Comparison of ENCODE assay signal across 1 cellular context in the genomic region with DNA sequence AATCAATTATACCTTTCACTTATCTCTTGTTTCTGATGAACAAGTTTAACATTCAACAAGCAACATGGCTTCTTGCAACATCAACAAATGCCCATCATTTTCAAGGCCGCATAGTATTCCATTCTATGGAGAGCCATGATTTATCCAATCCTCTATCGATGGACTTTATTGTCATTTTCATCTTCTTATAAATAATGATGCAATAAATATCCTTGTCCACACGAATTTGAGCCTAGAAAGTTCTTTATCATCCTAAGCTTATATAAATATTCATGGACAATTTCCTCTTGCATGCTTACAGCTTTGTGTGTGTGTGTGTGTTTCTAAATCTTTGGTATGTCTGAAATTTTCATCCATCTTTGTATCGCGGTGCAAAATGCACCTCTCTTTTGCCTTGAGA.
TF ChIP-seq lines count a peak whose summit lies in the region.

No MANE protein-coding gene starts in this region.

TF ChIP-seq in HEK293, 187 proteins besides CTCF, POLR2A, EP300 and RAD21 (continued from another document):
- TF ChIP-seq, protein P1, sequence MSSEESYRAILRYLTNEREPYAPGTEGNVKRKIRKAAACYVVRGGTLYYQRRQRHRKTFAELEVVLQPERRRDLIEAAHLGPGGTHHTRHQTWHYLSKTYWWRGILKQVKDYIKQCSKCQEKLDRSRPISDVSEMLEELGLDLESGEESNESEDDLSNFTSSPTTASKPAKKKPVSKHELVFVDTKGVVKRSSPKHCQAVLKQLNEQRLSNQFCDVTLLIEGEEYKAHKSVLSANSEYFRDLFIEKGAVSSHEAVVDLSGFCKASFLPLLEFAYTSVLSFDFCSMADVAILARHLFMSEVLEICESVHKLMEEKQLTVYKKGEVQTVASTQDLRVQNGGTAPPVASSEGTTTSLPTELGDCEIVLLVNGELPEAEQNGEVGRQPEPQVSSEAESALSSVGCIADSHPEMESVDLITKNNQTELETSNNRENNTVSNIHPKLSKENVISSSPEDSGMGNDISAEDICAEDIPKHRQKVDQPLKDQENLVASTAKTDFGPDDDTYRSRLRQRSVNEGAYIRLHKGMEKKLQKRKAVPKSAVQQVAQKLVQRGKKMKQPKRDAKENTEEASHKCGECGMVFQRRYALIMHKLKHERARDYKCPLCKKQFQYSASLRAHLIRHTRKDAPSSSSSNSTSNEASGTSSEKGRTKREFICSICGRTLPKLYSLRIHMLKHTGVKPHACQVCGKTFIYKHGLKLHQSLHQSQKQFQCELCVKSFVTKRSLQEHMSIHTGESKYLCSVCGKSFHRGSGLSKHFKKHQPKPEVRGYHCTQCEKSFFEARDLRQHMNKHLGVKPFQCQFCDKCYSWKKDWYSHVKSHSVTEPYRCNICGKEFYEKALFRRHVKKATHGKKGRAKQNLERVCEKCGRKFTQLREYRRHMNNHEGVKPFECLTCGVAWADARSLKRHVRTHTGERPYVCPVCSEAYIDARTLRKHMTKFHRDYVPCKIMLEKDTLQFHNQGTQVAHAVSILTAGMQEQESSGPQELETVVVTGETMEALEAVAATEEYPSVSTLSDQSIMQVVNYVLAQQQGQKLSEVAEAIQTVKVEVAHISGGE (tag by site-specific recombination; conservative IDR thresholded peaks at IDR 0.05; ENCODE audit: low read depth): no peak
- peak; percentile 74 for TF ChIP-seq ZNF146 (tag by site-specific recombination; IDR thresholded peaks at IDR 0.05)
- TF ChIP-seq, protein P2, sequence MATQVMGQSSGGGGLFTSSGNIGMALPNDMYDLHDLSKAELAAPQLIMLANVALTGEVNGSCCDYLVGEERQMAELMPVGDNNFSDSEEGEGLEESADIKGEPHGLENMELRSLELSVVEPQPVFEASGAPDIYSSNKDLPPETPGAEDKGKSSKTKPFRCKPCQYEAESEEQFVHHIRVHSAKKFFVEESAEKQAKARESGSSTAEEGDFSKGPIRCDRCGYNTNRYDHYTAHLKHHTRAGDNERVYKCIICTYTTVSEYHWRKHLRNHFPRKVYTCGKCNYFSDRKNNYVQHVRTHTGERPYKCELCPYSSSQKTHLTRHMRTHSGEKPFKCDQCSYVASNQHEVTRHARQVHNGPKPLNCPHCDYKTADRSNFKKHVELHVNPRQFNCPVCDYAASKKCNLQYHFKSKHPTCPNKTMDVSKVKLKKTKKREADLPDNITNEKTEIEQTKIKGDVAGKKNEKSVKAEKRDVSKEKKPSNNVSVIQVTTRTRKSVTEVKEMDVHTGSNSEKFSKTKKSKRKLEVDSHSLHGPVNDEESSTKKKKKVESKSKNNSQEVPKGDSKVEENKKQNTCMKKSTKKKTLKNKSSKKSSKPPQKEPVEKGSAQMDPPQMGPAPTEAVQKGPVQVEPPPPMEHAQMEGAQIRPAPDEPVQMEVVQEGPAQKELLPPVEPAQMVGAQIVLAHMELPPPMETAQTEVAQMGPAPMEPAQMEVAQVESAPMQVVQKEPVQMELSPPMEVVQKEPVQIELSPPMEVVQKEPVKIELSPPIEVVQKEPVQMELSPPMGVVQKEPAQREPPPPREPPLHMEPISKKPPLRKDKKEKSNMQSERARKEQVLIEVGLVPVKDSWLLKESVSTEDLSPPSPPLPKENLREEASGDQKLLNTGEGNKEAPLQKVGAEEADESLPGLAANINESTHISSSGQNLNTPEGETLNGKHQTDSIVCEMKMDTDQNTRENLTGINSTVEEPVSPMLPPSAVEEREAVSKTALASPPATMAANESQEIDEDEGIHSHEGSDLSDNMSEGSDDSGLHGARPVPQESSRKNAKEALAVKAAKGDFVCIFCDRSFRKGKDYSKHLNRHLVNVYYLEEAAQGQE (tag by site-specific recombination; IDR thresholded peaks at IDR 0.05): no peak
- no peak for TF ChIP-seq ZNF112 (tag by site-specific recombination; IDR thresholded peaks at IDR 0.05)
- TF ChIP-seq, protein P3, sequence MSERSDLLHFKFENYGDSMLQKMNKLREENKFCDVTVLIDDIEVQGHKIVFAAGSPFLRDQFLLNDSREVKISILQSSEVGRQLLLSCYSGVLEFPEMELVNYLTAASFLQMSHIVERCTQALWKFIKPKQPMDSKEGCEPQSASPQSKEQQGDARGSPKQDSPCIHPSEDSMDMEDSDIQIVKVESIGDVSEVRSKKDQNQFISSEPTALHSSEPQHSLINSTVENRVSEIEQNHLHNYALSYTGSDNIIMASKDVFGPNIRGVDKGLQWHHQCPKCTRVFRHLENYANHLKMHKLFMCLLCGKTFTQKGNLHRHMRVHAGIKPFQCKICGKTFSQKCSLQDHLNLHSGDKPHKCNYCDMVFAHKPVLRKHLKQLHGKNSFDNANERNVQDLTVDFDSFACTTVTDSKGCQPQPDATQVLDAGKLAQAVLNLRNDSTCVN (tag by site-specific recombination; optimal IDR thresholded peaks at IDR 0.05): no peak
